8 cellular contexts compared by ENCODE assay signal in the genomic region with DNA sequence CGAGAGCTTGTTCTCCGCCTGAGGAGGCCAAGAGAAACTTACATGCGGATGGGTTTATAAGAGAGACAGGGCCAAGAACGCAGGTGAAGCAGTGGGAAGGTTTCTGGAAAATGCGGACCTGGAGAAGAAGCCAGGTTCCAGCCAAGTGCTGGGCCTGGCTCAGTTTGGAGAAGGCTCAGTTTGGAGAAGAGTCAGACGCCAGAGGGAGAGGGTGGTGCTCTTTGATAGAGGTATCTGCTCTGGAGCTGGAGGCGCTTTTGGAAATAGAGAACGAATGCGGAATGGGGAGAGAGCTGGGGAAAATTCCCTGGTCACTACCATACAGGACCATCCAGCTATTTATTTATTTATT. TPM values are rescaled to one million over a fixed set of nuclear protein-coding genes. Genes with fewer than 3 reads are reported as not detected.
DNase-seq lines count a peak whose midpoint lies in the region; ATAC-seq and TF ChIP-seq lines count a peak whose summit lies in the region.

No MANE protein-coding gene starts in this region.

- peak; percentile 11 for ATAC-seq in GM18498 (IDR thresholded peaks at IDR 0.05; ENCODE audit: unreplicated experiment)

- intact Hi-C loops in activated CD4-positive, alpha-beta memory T cell treated with anti-CD3 and anti-CD28 coated beads for 36 hours (cut with micrococcal nuclease) = loop anchor here (1.0 kb wide), 1 partner anchor 9 kb away; no protein-coding TSS in a partner anchor

- H3K9me3 ChIP-seq in cardiac muscle cell (ENCODE audit: low read depth) = no peaks in the 10 kb centered on the region
- H3K9me3 ChIP-seq in HAP-1 = no peaks in the 10 kb centered on the region

- no peaks in the 10 kb centered on the region for H3K27me3 Mint-ChIP-seq in activated CD4-positive, alpha-beta memory T cell treated with anti-CD3 and anti-CD28 coated beads for 36 hours

- peak overlapping the region; percentile 21 for H3K27ac Mint-ChIP-seq in activated CD4-positive, alpha-beta memory T cell treated with anti-CD3 and anti-CD28 coated beads for 36 hours

- POLR2A ChIA-PET in activated CD4-positive, alpha-beta memory T cell treated with anti-CD3 and anti-CD28 coated beads for 36 hours (lab: Charles Lee) = interaction anchor here (1.3 kb wide), 1 partner anchor 16 kb away, joined by 4 read pairs; a partner anchor contains a TSS

- peaks cover 7% of the 10 kb centered on the region for H3K36me3 Mint-ChIP-seq in activated CD4-positive, alpha-beta memory T cell treated with anti-CD3 and anti-CD28 coated beads for 36 hours

- DNase-seq in activated CD4-positive, alpha-beta memory T cell treated with anti-CD3 and anti-CD28 coated beads for 36 hours = no peak
- DNase-seq in cardiac muscle cell (ENCODE audit: low read depth in 1 of 2, low spot score in 1 of 2) = no peak
- no peak for DNase-seq in retinal pigment epithelial cell (ENCODE audit: low read depth)
- DNase-seq in stimulated activated CD4-positive, alpha-beta T cell treated with anti-CD3 and anti-CD28 coated beads, Interleukin-4, amount 100 ng/mL, for 1 hour = no peak
- DNase-seq in SHP77 (lab: John Stamatoyannopoulos, UW) = no peak
- DNase-seq in germinal center (ENCODE audit: low spot score) = no peak
- no peak for DNase-seq in HAP-1 (ENCODE audit: low spot score in 2 of 2)

- no peaks in the 10 kb centered on the region for H3K9me3 Mint-ChIP-seq in activated CD4-positive, alpha-beta memory T cell treated with anti-CD3 and anti-CD28 coated beads for 36 hours

- CTCF ChIA-PET in activated CD4-positive, alpha-beta memory T cell treated with anti-CD3 and anti-CD28 coated beads for 36 hours (lab: Charles Lee) = interaction anchor here (1.0 to 2.2 kb wide), 5 partner anchors 21 to 527 kb away, joined by 3 to 8 read pairs (median 4); a partner anchor contains a TSS

- H3K4me1 Mint-ChIP-seq in activated CD4-positive, alpha-beta memory T cell treated with anti-CD3 and anti-CD28 coated beads for 36 hours (ENCODE audit: low read depth) = peaks cover 7% of the 10 kb centered on the region

- H3K27me3 ChIP-seq in cardiac muscle cell = no peaks in the 10 kb centered on the region
- H3K27me3 ChIP-seq in HAP-1 (ENCODE audit: low read depth) = no peaks in the 10 kb centered on the region

- H3K4me3 Mint-ChIP-seq in activated CD4-positive, alpha-beta memory T cell treated with anti-CD3 and anti-CD28 coated beads for 36 hours = peak overlapping the region; percentile 61

- TF ChIP-seq CTCF in cardiac muscle cell (IDR thresholded peaks at IDR 0.05; ENCODE audit: low read depth, low read length) = no peak
- no peak for TF ChIP-seq CTCF in retinal pigment epithelial cell (conservative IDR thresholded peaks at IDR 0.05; ENCODE audit: low read depth, low read length)

- H3K36me3 ChIP-seq in cardiac muscle cell (peaks cover 7% of the 10 kb centered on the region), HAP-1 (replicated peaks) (peaks cover 13% of the 10 kb centered on the region)

- in situ Hi-C loops in HAP-1 (cut with MboI; ENCODE audit: low sequenced_read_pairs) = no loop called here

- H3K27ac ChIP-seq in cardiac muscle cell = peak overlapping the region; percentile 25

- peak overlapping the region; percentile 45 for H3K4me3 ChIP-seq in cardiac muscle cell
- H3K4me3 ChIP-seq in retinal pigment epithelial cell (ENCODE audit: low read length) = peak overlapping the region; percentile 65
- H3K4me3 ChIP-seq in HAP-1 = no peak overlapping the region

- H3K4me1 ChIP-seq in cardiac muscle cell (ENCODE audit: low read depth) (no peaks in the 10 kb centered on the region), HAP-1 (no peaks in the 10 kb centered on the region)

RNA-seq across cellular contexts. Expression of a gene that starts 0.8 kb away (rescaled TPM):
- total RNA-seq in activated CD4-positive, alpha-beta memory T cell treated with anti-CD3 and anti-CD28 coated beads for 36 hours = not detected
- 2.1 and 2.9 TPM in 2 replicates for total RNA-seq in cardiac muscle cell
- 5.8 and 8.1 TPM in 2 replicates for polyA plus RNA-seq in cardiac muscle cell

RNA-seq across cellular contexts. Expression of a gene that starts 9.9 kb away (rescaled TPM):
- total RNA-seq in activated CD4-positive, alpha-beta memory T cell treated with anti-CD3 and anti-CD28 coated beads for 36 hours = 10 to 100 TPM; 29.1 to 31.6 TPM
- total RNA-seq in cardiac muscle cell = 34.0 and 68.4 TPM in 2 replicates
- polyA plus RNA-seq in cardiac muscle cell = 53.7 and 60.6 TPM in 2 replicates

RNA-seq across cellular contexts. Expression of a gene that starts 16.5 kb away (rescaled TPM):
- total RNA-seq in activated CD4-positive, alpha-beta memory T cell treated with anti-CD3 and anti-CD28 coated beads for 36 hours = 10 to 100 TPM; 72.6 to 72.8 TPM
- total RNA-seq in cardiac muscle cell = 48.8 and 63.6 TPM in 2 replicates
- 16.4 and 22.8 TPM in 2 replicates for polyA plus RNA-seq in cardiac muscle cell

RNA-seq across cellular contexts. Expression of a gene that starts 42.0 kb away (rescaled TPM):
- 10 to 100 TPM; 46.9 to 50.5 TPM for total RNA-seq in activated CD4-positive, alpha-beta memory T cell treated with anti-CD3 and anti-CD28 coated beads for 36 hours
- 65.9 and 80.2 TPM in 2 replicates for total RNA-seq in cardiac muscle cell
- 87.0 and 94.8 TPM in 2 replicates for polyA plus RNA-seq in cardiac muscle cell
